Comparison of ENCODE assay signal across 8 cellular contexts in the genomic region with DNA sequence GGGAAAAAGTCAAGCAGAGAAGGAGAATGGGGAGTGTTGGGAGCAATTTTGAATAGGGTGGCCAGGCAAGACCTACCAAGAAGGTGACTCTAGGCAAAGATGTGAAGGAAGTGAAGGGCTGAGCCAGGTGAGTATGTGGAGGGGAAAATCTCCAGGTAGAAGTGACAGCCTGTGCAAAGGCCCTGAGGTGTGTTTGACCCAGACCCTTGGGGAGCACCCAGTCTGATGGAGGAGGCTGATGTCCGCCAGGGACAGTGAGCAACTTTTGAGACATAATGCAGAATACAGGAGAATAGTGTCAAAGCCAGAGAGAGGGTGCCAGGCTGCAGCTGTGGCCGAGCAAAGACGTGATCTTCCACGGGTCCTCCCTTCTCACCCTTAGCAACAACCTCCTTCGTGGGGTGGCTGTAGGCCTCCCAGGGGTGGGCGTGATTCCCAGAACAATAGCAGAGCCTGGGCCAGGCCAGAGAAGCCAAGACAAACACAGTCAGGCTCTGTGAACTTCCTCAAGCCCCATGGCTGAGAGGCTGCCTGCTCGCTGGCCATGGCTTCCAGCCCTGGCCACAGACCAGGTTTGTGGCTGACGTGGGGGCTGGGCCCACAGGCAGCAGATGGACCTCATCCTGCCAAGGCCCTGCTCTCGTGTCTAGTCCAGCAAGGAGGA. TPM values are rescaled to one million over a fixed set of nuclear protein-coding genes. Genes with fewer than 3 reads are reported as not detected.
DNase-seq lines count a peak whose midpoint lies in the region; ATAC-seq and TF ChIP-seq lines count a peak whose summit lies in the region.

No MANE protein-coding gene starts in this region.

- H3K36me3 Mint-ChIP-seq in activated naive CD4-positive, alpha-beta T cell treated with anti-CD3 and anti-CD28 coated beads, Interleukin-2, amount 50 U/mL, for 72 hours, result peaks cover 0 to 16% of the 10 kb centered on the region in 2 donors

- H3K27ac Mint-ChIP-seq in activated naive CD4-positive, alpha-beta T cell treated with anti-CD3 and anti-CD28 coated beads, Interleukin-2, amount 50 U/mL, for 72 hours, result peak overlapping the region; percentile 68 to 80

- H3K27me3 ChIP-seq in psoas muscle (ENCODE audit: insufficient read depth in 3 of 3, low read length in 2 of 3), result no peaks in the 10 kb centered on the region

- TF ChIP-seq CTCF in psoas muscle (IDR thresholded peaks at IDR 0.05), result no peak

- DNase-seq in GM04503 (ENCODE audit: low read depth) (peak; percentile 86), glomerular visceral epithelial cell (ENCODE audit: extremely low spot score) (peak; percentile 97), psoas muscle (peak; percentile 76 to 87), RPMI8226 (no peak), NCI-H1930 (lab: John Stamatoyannopoulos, UW) (no peak), cortex of kidney (lab: John Stamatoyannopoulos, UW) (no peak), GDM1 (lab: John Stamatoyannopoulos, UW) (no peak)
- DNase-seq in activated naive CD4-positive, alpha-beta T cell treated with anti-CD3 and anti-CD28 coated beads, Interleukin-2, amount 50 U/mL, for 72 hours (ENCODE audit: low spot score in 2 of 2), result no peak

- intact Hi-C loops in psoas muscle (cut with DNase I), result loop anchor here (2.0 to 10.0 kb wide), 2 partner anchors 58 to 566 kb away; partner anchors contain the start of gene SLC6A6 (in 1 of the 2)

- no peaks in the 10 kb centered on the region for H3K9me3 Mint-ChIP-seq in activated naive CD4-positive, alpha-beta T cell treated with anti-CD3 and anti-CD28 coated beads, Interleukin-2, amount 50 U/mL, for 72 hours

- peaks cover 0 to 79% of the 10 kb centered on the region in 2 donors for H3K36me3 ChIP-seq in psoas muscle (ENCODE audit: insufficient read depth in 1 of 2, low read depth in 1 of 2)

- H3K9me3 ChIP-seq in psoas muscle, result no peaks in the 10 kb centered on the region

- H3K4me1 ChIP-seq in psoas muscle, result peaks cover 26% of the 10 kb centered on the region

- peak overlapping the region; percentile 70 for H3K27ac ChIP-seq in psoas muscle

- 22 to 31% (median 25%) methylated on average over 9 of the region's 9 CpGs for WGBS in psoas muscle, 3 donors

- peak in 1 of 2 donors; percentile 8 for ATAC-seq in activated naive CD4-positive, alpha-beta T cell treated with anti-CD3 and anti-CD28 coated beads, Interleukin-2, amount 50 U/mL, for 72 hours
- peak; percentile 75 to 90 (median 83) for ATAC-seq in psoas muscle

- H3K4me3 ChIP-seq in psoas muscle, result no peak overlapping the region

RNA-seq across cellular contexts. Expression of gene SLC6A6, which starts 58.1 kb away (rescaled TPM):
- total RNA-seq in activated naive CD4-positive, alpha-beta T cell treated with anti-CD3 and anti-CD28 coated beads, Interleukin-2, amount 50 U/mL, for 72 hours, result 10 to 100 TPM; 52.7 to 71.9 TPM
- total RNA-seq in psoas muscle, result 100 to 1,000 TPM in 1 of 4 donors, 10 to 100 TPM in 3; 10.3 to 104 (median 34.7) TPM
- polyA plus RNA-seq in psoas muscle, result 10 to 100 TPM; 12.6 to 76.1 (median 52.8) TPM

Comparison
In these comparisons a context has a peak if more than half of its experiments do, and no peak if none do; other contexts are left out.
1. DNase-seq: peak in GM04503 (single experiment), glomerular visceral epithelial cell (single experiment) and psoas muscle (2 of 2); none in activated naive CD4-positive, alpha-beta T cell treated with anti-CD3 and anti-CD28 coated beads, Interleukin-2, amount 50 U/mL, for 72 hours (0 of 2), RPMI8226 (single experiment), NCI-H1930 (0 of 2), cortex of kidney (single experiment) and GDM1 (single experiment).